25 cellular contexts compared by ENCODE assay signal in genomic region chr20:61723538-61724257, GRCh38.
DNase-seq lines count a peak whose midpoint lies in the region; TF ChIP-seq lines count a peak whose summit lies in the region.
"Had no signal": no experiment of that assay in that cellular context is flagged by ENCODE, and none has a peak within 500 bp of the region (broad histone marks: within the 10 kb centered on the region; RNA-seq: fewer than 3 reads in every experiment).

No MANE protein-coding gene starts in this region.

- no peak overlapping the region for H3K9ac ChIP-seq in mesendoderm (ENCODE audit: low read length)

- H3K4me2 ChIP-seq in mesendoderm (ENCODE audit: low read length): no peak overlapping the region
- H3K4me2 ChIP-seq: A549, GM23338, PC-9 had no signal

- H2BK15ac ChIP-seq in mesendoderm (replicated peaks; ENCODE audit: low read depth): no peak overlapping the region

- H3K4ac ChIP-seq in mesendoderm (ENCODE audit: low read depth, low read length): no peak overlapping the region

- TF ChIP-seq CTCF in LNCaP clone FGC (IDR thresholded peaks at IDR 0.05; ENCODE audit: control insufficient read depth, extremely low read depth, insufficient read depth): no peak

- no peak overlapping the region for H2BK120ac ChIP-seq in mesendoderm (ENCODE audit: low read depth, low read length)

- no peak overlapping the region for H3K23ac ChIP-seq in mesendoderm (ENCODE audit: low read length)

- H2BK5ac ChIP-seq in mesendoderm (ENCODE audit: low read length): no peak overlapping the region

- no peak overlapping the region for H3K18ac ChIP-seq in mesendoderm (ENCODE audit: low read length)

- no peaks in the 10 kb centered on the region for H3K9me3 Mint-ChIP-seq in activated naive CD4-positive, alpha-beta T cell treated with anti-CD3 and anti-CD28 coated beads for 36 hours
- H3K9me3 Mint-ChIP-seq: GM23338, T-cell had no signal

- H4K8ac ChIP-seq in mesendoderm (ENCODE audit: low read depth, low read length): no peak overlapping the region

- H3K36me3 ChIP-seq in mesendoderm (ENCODE audit: control insufficient read depth, insufficient read depth, low read length): no peaks in the 10 kb centered on the region
- H3K36me3 ChIP-seq: HAP-1, MG63 had no signal

- DNase-seq in NCI-H748 (lab: John Stamatoyannopoulos, UW; ENCODE audit: unreplicated experiment) (peak; percentile 40), NCI-H748 treated with DMSO at 0.1 percent for 48 hours (lab: John Stamatoyannopoulos, UW) (no peak), COR-L47 (lab: John Stamatoyannopoulos, UW) (peak; percentile 42), LNCaP clone FGC (ENCODE audit: low read depth) (peak; percentile 46), mesendoderm (no peak), foreskin melanocyte (no peak)
- no peak for DNase-seq in activated naive CD4-positive, alpha-beta T cell treated with anti-CD3 and anti-CD28 coated beads for 36 hours
- no peak for DNase-seq in effector CD4-positive, alpha-beta T cell
- DNase-seq: DMS53, GDM1, KBM-7, MG63, NCI-H1436 treated with DMSO at 0.1 percent for 48 hours, NCI-H2029, NCI-H2227 treated with DMSO at 0.1 percent for 48 hours, NCI-H510A treated with DMSO at 0.1 percent for 48 hours, NCI-H774, PC-9, Right ventricle myocardium superior, T-cell had no signal

- H3K27ac Mint-ChIP-seq in activated naive CD4-positive, alpha-beta T cell treated with anti-CD3 and anti-CD28 coated beads for 36 hours: no peak overlapping the region
- H3K27ac Mint-ChIP-seq: B cell, GM23338, T-cell had no signal

- peak overlapping the region; percentile 7 for H3K56ac ChIP-seq in mesendoderm (ENCODE audit: low read length)

- CTCF ChIA-PET in activated naive CD4-positive, alpha-beta T cell treated with anti-CD3 and anti-CD28 coated beads for 36 hours (lab: Charles Lee): no interaction called here

- H3K36me3 Mint-ChIP-seq in activated naive CD4-positive, alpha-beta T cell treated with anti-CD3 and anti-CD28 coated beads for 36 hours (ENCODE audit: low read depth): no peaks in the 10 kb centered on the region
- H3K36me3 Mint-ChIP-seq: T-cell had no signal

- no peaks in the 10 kb centered on the region for H3K79me1 ChIP-seq in mesendoderm (ENCODE audit: low read length)

- H3K4me3 ChIP-seq in LNCaP clone FGC (ENCODE audit: low read depth, low read length): no peak overlapping the region
- no peak overlapping the region for H3K4me3 ChIP-seq in mesendoderm (ENCODE audit: low read length)
- H3K4me3 ChIP-seq: A549, GM12878, GM23338, HAP-1, MG63, PC-9 had no signal

- no peaks in the 10 kb centered on the region for H3K79me2 ChIP-seq in mesendoderm (ENCODE audit: control insufficient read depth, insufficient read depth, low read length)

- intact Hi-C loops in activated naive CD4-positive, alpha-beta T cell treated with anti-CD3 and anti-CD28 coated beads for 36 hours (cut with micrococcal nuclease): no loop called here

- peaks cover 16% of the 10 kb centered on the region for H3K4me1 Mint-ChIP-seq in activated naive CD4-positive, alpha-beta T cell treated with anti-CD3 and anti-CD28 coated beads for 36 hours (ENCODE audit: low read depth)
- H3K4me1 Mint-ChIP-seq: B cell had no signal

- H2AK5ac ChIP-seq in mesendoderm (ENCODE audit: low read length): no peak overlapping the region

- H3K27me3 ChIP-seq in mesendoderm (ENCODE audit: insufficient read depth, low read length, poor library complexity): no peaks in the 10 kb centered on the region

- WGBS in mesendoderm (ENCODE audit: extremely low coverage, insufficient coverage, low lambda C conversion rate): no CpG with 5 or more reads among the region's 12 CpGs

- H3K4me1 ChIP-seq in mesendoderm (ENCODE audit: control insufficient read depth, low read depth, low read length): no peaks in the 10 kb centered on the region
- H3K4me1 ChIP-seq: A549, HAP-1 had no signal

- H3K4me3 Mint-ChIP-seq in activated naive CD4-positive, alpha-beta T cell treated with anti-CD3 and anti-CD28 coated beads for 36 hours: no peak overlapping the region
- H3K4me3 Mint-ChIP-seq: B cell, GM23338, T-cell had no signal

- H3K27ac ChIP-seq in mesendoderm (ENCODE audit: low read depth, low read length): no peak overlapping the region
- H3K27ac ChIP-seq: A549, PC-9 had no signal

- no peaks in the 10 kb centered on the region for H3K27me3 Mint-ChIP-seq in activated naive CD4-positive, alpha-beta T cell treated with anti-CD3 and anti-CD28 coated beads for 36 hours (ENCODE audit: low read depth)

- no peak overlapping the region for H4K5ac ChIP-seq in mesendoderm (ENCODE audit: low read length)

Comparison
In these comparisons a context has a peak if more than half of its experiments do, and no peak if none do; other contexts are left out.
1. DNase-seq: peak in NCI-H748 (single experiment), COR-L47 (single experiment) and LNCaP clone FGC (single experiment); none in NCI-H748 treated with DMSO at 0.1 percent for 48 hours (single experiment), mesendoderm (single experiment), activated naive CD4-positive, alpha-beta T cell treated with anti-CD3 and anti-CD28 coated beads for 36 hours (single experiment), effector CD4-positive, alpha-beta T cell (single experiment) and foreskin melanocyte (single experiment).